In genomic region chr1:8660455-8660854, GRCh38 we compare ENCODE assay signal across 8 cellular contexts.
DNase-seq lines count a peak whose midpoint lies in the region; ATAC-seq lines count a peak whose summit lies in the region.

No MANE protein-coding gene starts in this region.

- H3K27ac ChIP-seq in stomach smooth muscle (ENCODE audit: low read length): peak overlapping the region; percentile 32

- H3K27ac Mint-ChIP-seq in activated naive CD8-positive, alpha-beta T cell treated with anti-CD3 and anti-CD28 coated beads for 36 hours: no peak overlapping the region

- ATAC-seq in GM19455 (IDR thresholded peaks at IDR 0.05; ENCODE audit: unreplicated experiment): no peak
- no peak for ATAC-seq in GM19452 (IDR thresholded peaks at IDR 0.05; ENCODE audit: unreplicated experiment)

- peak overlapping the region in 1 of 2 donors; percentile 37 for H3K4me3 ChIP-seq in stomach smooth muscle (ENCODE audit: low read length in 2 of 2)

- peaks cover 3% of the 10 kb centered on the region in 2 donors for H3K36me3 ChIP-seq in stomach smooth muscle (ENCODE audit: control insufficient read depth in 2 of 2, insufficient read depth in 2 of 2, low read length in 2 of 2)

- H3K27me3 ChIP-seq in stomach smooth muscle (ENCODE audit: control insufficient read depth in 1 of 2, insufficient read depth in 2 of 2, low read length in 2 of 2): no peaks in the 10 kb centered on the region

- no peaks in the 10 kb centered on the region for H3K9me3 ChIP-seq in stomach smooth muscle (ENCODE audit: control insufficient read depth in 2 of 2, low read length in 2 of 2)

- peak overlapping the region in 1 of 2 donors; percentile 22 for H3K9ac ChIP-seq in stomach smooth muscle (ENCODE audit: low read length in 2 of 2)

- H3K27me3 Mint-ChIP-seq in activated naive CD8-positive, alpha-beta T cell treated with anti-CD3 and anti-CD28 coated beads for 36 hours: no peaks in the 10 kb centered on the region

- H3K4me1 ChIP-seq in stomach smooth muscle (ENCODE audit: control insufficient read depth, insufficient read depth, low read length): peaks cover 30% of the 10 kb centered on the region

- peaks cover 7% of the 10 kb centered on the region for H3K36me3 Mint-ChIP-seq in activated naive CD8-positive, alpha-beta T cell treated with anti-CD3 and anti-CD28 coated beads for 36 hours

- peak; percentile 96 for DNase-seq in HCEC 1CT
- DNase-seq in anterior cingulate cortex (lab: John Stamatoyannopoulos, UW): peak in 48 of 58 donors; percentile 10 to 79 (median 48)
- DNase-seq in inferior parietal cortex (ENCODE audit: extremely low spot score): peak; percentile 73
- no peak for DNase-seq in iPS-NIHi11 (ENCODE audit: low spot score)
- DNase-seq in activated naive CD8-positive, alpha-beta T cell treated with anti-CD3 and anti-CD28 coated beads for 36 hours: no peak

- no peak overlapping the region for H3K4me3 Mint-ChIP-seq in activated naive CD8-positive, alpha-beta T cell treated with anti-CD3 and anti-CD28 coated beads for 36 hours

- H3K4me1 Mint-ChIP-seq in activated naive CD8-positive, alpha-beta T cell treated with anti-CD3 and anti-CD28 coated beads for 36 hours: peaks cover 2% of the 10 kb centered on the region

- H3K9me3 Mint-ChIP-seq in activated naive CD8-positive, alpha-beta T cell treated with anti-CD3 and anti-CD28 coated beads for 36 hours: no peaks in the 10 kb centered on the region

Comparison
In these comparisons a context has a peak if more than half of its experiments do, and no peak if none do; other contexts are left out.
1. DNase-seq: peak in HCEC 1CT (single experiment), anterior cingulate cortex (48 of 58) and inferior parietal cortex (single experiment); none in iPS-NIHi11 (single experiment) and activated naive CD8-positive, alpha-beta T cell treated with anti-CD3 and anti-CD28 coated beads for 36 hours (single experiment).